17 cellular contexts compared by ENCODE assay signal in genomic region chr7:91140982-91141381, GRCh38.
DNase-seq lines count a peak whose midpoint lies in the region; ATAC-seq, FAIRE-seq and TF ChIP-seq lines count a peak whose summit lies in the region.
"Had no signal": no experiment of that assay in that cellular context is flagged by ENCODE, and none has a peak within 500 bp of the region (broad histone marks: within the 10 kb centered on the region; RNA-seq: fewer than 3 reads in every experiment).

No MANE protein-coding gene starts in this region.

- H3K27ac Mint-ChIP-seq in naive thymus-derived CD4-positive, alpha-beta T cell, result no peak overlapping the region
- H3K27ac Mint-ChIP-seq: activated naive CD4-positive, alpha-beta T cell treated with anti-CD3 and anti-CD28 coated beads, Interleukin-2, amount 10 ng/mL, durations not matched to agents 7 days and 5 days had no signal

- POLR2A ChIA-PET in naive thymus-derived CD4-positive, alpha-beta T cell (lab: Charles Lee), result no interaction called here

- intact Hi-C loops in naive thymus-derived CD4-positive, alpha-beta T cell (cut with micrococcal nuclease), result no loop called here
- intact Hi-C loops in Right ventricle myocardium superior (cut with DNase I), result no loop called here
- intact Hi-C loops in left colon (cut with DNase I, micrococcal nuclease), result no loop called here

- no peak overlapping the region for H3K4me3 ChIP-seq in astrocyte of the spinal cord (ENCODE audit: low read depth, low read length)
- no peak overlapping the region for H3K4me3 ChIP-seq in naive thymus-derived CD4-positive, alpha-beta T cell (ENCODE audit: low read length)

- H3K27me3 ChIP-seq in naive thymus-derived CD4-positive, alpha-beta T cell (ENCODE audit: control insufficient read depth in 2 of 2, insufficient read depth in 2 of 2, low read length in 2 of 2), result no peaks in the 10 kb centered on the region

- DNase-seq in GM12891 (ENCODE audit: insufficient read length, low spot score), result no peak
- peak; percentile 67 for DNase-seq in MV-4-11 (lab: John Stamatoyannopoulos, UW)
- DNase-seq in astrocyte of the spinal cord (ENCODE audit: low read depth, low spot score), result peak; percentile 33
- DNase-seq in naive thymus-derived CD4-positive, alpha-beta T cell, result no peak
- DNase-seq in Right ventricle myocardium superior, result no peak
- no peak for DNase-seq in stimulated activated naive CD4-positive, alpha-beta T cell (lab: John Stamatoyannopoulos, UW)
- no peak for DNase-seq in left colon
- no peak for DNase-seq in activated CD8-positive, alpha-beta memory T cell treated with anti-CD3 and anti-CD28 coated beads, Interleukin-2, amount 50 U/mL, for 4 hours
- DNase-seq: activated CD4-positive, alpha-beta T cell treated with anti-CD3 and anti-CD28 coated beads, Interleukin-2, amount 50 U/mL, for 1 hour; activated naive CD4-positive, alpha-beta T cell treated with anti-CD3 and anti-CD28 coated beads, Interleukin-2, amount 10 ng/mL, durations not matched to agents 7 days and 5 days; activated T-cell treated with anti-CD3 and anti-CD28 coated beads for 4 hours; foreskin fibroblast; GF-D8; left ventricle myocardium superior; NCI-H226; stimulated activated CD4-positive, alpha-beta T cell treated with anti-CD3 and anti-CD28 coated beads, Interleukin-2, amount 100 ng/mL, for 48 hours had no signal

- no peaks in the 10 kb centered on the region for H3K9me3 ChIP-seq in naive thymus-derived CD4-positive, alpha-beta T cell (ENCODE audit: control insufficient read depth in 2 of 3, low read length in 3 of 3)

- TF ChIP-seq CTCF in astrocyte of the spinal cord (IDR thresholded peaks at IDR 0.05; ENCODE audit: low read depth, low read length), result no peak

- no peak for FAIRE-seq in GM12891 (lab: Jason Lieb, UNC)
- FAIRE-seq: endothelial cell of umbilical vein had no signal

- H3K27me3 Mint-ChIP-seq in naive thymus-derived CD4-positive, alpha-beta T cell, result peaks cover 0 to 4% (median 0%) of the 10 kb centered on the region in 5 donors

- no peak overlapping the region for H3K27ac ChIP-seq in naive thymus-derived CD4-positive, alpha-beta T cell (ENCODE audit: low read depth, low read length)

- peaks cover 0 to 4% (median 0%) of the 10 kb centered on the region in 11 donors for H3K9me3 Mint-ChIP-seq in naive thymus-derived CD4-positive, alpha-beta T cell
- H3K9me3 Mint-ChIP-seq: activated naive CD4-positive, alpha-beta T cell treated with anti-CD3 and anti-CD28 coated beads, Interleukin-2, amount 10 ng/mL, durations not matched to agents 7 days and 5 days had no signal

- H3K4me3 Mint-ChIP-seq in naive thymus-derived CD4-positive, alpha-beta T cell, result no peak overlapping the region
- H3K4me3 Mint-ChIP-seq: activated naive CD4-positive, alpha-beta T cell treated with anti-CD3 and anti-CD28 coated beads, Interleukin-2, amount 10 ng/mL, durations not matched to agents 7 days and 5 days had no signal

- H3K36me3 Mint-ChIP-seq in naive thymus-derived CD4-positive, alpha-beta T cell, result no peaks in the 10 kb centered on the region
- H3K36me3 Mint-ChIP-seq: activated naive CD4-positive, alpha-beta T cell treated with anti-CD3 and anti-CD28 coated beads, Interleukin-2, amount 10 ng/mL, durations not matched to agents 7 days and 5 days had no signal

- CTCF ChIA-PET in naive thymus-derived CD4-positive, alpha-beta T cell (lab: Charles Lee), result no interaction called here

- peaks cover 0 to 1% (median 0%) of the 10 kb centered on the region in 7 donors for H3K4me1 Mint-ChIP-seq in naive thymus-derived CD4-positive, alpha-beta T cell
- H3K4me1 Mint-ChIP-seq: activated naive CD4-positive, alpha-beta T cell treated with anti-CD3 and anti-CD28 coated beads, Interleukin-2, amount 10 ng/mL, durations not matched to agents 7 days and 5 days had no signal

- no peaks in the 10 kb centered on the region for H3K4me1 ChIP-seq in naive thymus-derived CD4-positive, alpha-beta T cell (ENCODE audit: control insufficient read depth in 2 of 2, insufficient read depth in 2 of 2, low read length in 2 of 2)

- no peak for TF ChIP-seq POLR2A in GM12891 (IDR thresholded peaks at IDR 0.05; ENCODE audit: low read depth, low read length)

- peak; percentile 41 for ATAC-seq in naive thymus-derived CD4-positive, alpha-beta T cell
- ATAC-seq in Right ventricle myocardium superior (ENCODE audit: poor library complexity) (no peak), left colon (no peak)
- ATAC-seq: left ventricle myocardium superior had no signal

- in situ Hi-C loops in astrocyte of the spinal cord (cut with HindIII; ENCODE audit: low sequenced_read_pairs), result no loop called here

- H3K36me3 ChIP-seq in naive thymus-derived CD4-positive, alpha-beta T cell (ENCODE audit: control insufficient read depth in 2 of 3, insufficient read depth in 3 of 3, low read length in 3 of 3), result no peaks in the 10 kb centered on the region

TF ChIP-seq in GM12891, 5 proteins besides CTCF, POLR2A, EP300 and RAD21:
- TF ChIP-seq SPI1 (IDR thresholded peaks at IDR 0.05; ENCODE audit: low read depth, low read length) (peak; percentile 38; the same call in 1 of the 2 replicates), PAX5 (IDR thresholded peaks at IDR 0.05; ENCODE audit: insufficient read depth, low read length, severe bottlenecking) (no peak), POU2F2 (IDR thresholded peaks at IDR 0.05; ENCODE audit: low read depth, low read length) (no peak)

Comparison
In these comparisons a context has a peak if more than half of its experiments do, and no peak if none do; other contexts are left out.
1. DNase-seq: peak in MV-4-11 (single experiment) and astrocyte of the spinal cord (single experiment); none in GM12891 (single experiment), naive thymus-derived CD4-positive, alpha-beta T cell (0 of 9), Right ventricle myocardium superior (single experiment), stimulated activated naive CD4-positive, alpha-beta T cell (0 of 6), left colon (0 of 2) and activated CD8-positive, alpha-beta memory T cell treated with anti-CD3 and anti-CD28 coated beads, Interleukin-2, amount 50 U/mL, for 4 hours (single experiment).